9 cellular contexts compared by ENCODE assay signal in the genomic region with DNA sequence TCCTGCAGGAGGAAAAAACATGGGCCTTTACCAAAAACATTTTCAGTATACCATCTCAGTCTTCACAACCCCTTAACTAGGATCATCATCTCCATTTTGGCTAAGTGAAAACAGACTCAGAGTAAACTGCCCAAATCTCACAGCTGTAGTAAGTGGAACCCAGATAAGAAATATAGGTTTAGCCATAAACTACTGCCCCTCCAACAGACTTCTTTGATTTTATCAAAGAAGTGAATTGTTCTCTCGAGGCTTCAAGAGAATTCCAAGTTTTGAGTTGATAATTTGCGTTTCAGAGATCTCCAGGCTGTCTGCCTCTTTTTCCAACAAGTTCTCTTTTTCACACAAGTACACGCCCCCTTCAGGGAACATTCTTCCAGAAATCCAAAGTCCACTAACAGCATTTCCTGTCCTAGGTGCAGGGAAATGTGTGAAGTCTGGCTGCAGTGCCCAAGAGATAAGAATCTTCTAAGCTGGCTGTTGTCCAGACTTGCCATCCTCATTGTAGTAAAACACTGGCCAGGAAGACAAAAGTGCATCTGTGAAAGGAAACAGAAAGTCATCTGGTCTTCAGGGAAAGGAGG. TPM values are rescaled to one million over a fixed set of nuclear protein-coding genes. Genes with fewer than 3 reads are reported as not detected.
DNase-seq lines count a peak whose midpoint lies in the region; ATAC-seq and TF ChIP-seq lines count a peak whose summit lies in the region.
"Had no signal": no experiment of that assay in that cellular context is flagged by ENCODE, and none has a peak within 500 bp of the region (broad histone marks: within the 10 kb centered on the region; RNA-seq: fewer than 3 reads in every experiment).

No MANE protein-coding gene starts in this region.

- peaks cover 0 to 5% of the 10 kb centered on the region in 2 donors for H3K36me3 ChIP-seq in body of pancreas (replicated peaks in 1 of 2; ENCODE audit: insufficient read depth in 1 of 2, low read depth in 2 of 2)
- H3K36me3 ChIP-seq in aorta (ENCODE audit: control insufficient read depth in 1 of 2, insufficient read depth in 2 of 2, low read length in 1 of 2) = peaks cover 0 to 2% of the 10 kb centered on the region in 2 donors
- H3K36me3 ChIP-seq in ovary = no peaks in the 10 kb centered on the region

- no peak overlapping the region for H3K4me3 ChIP-seq in body of pancreas
- H3K4me3 ChIP-seq in aorta (ENCODE audit: low read length in 2 of 2) = no peak overlapping the region
- no peak overlapping the region for H3K4me3 ChIP-seq in ovary

- H3K4me1 ChIP-seq in body of pancreas = peaks cover 14% of the 10 kb centered on the region
- H3K4me1 ChIP-seq in aorta (ENCODE audit: control insufficient read depth in 1 of 2, insufficient read depth in 2 of 2, low read length in 2 of 2) = no peaks in the 10 kb centered on the region
- peaks cover 1% of the 10 kb centered on the region for H3K4me1 ChIP-seq in ovary (ENCODE audit: insufficient read depth)

- H3K27me3 Mint-ChIP-seq in activated naive CD8-positive, alpha-beta T cell treated with anti-CD3 and anti-CD28 coated beads, Interleukin-2, amount 50 U/mL, for 24 hours = no peaks in the 10 kb centered on the region
- H3K27me3 Mint-ChIP-seq in activated naive CD8-positive, alpha-beta T cell treated with anti-CD3 and anti-CD28 coated beads for 36 hours = no peaks in the 10 kb centered on the region

- no peak overlapping the region for H3K4me3 Mint-ChIP-seq in activated naive CD8-positive, alpha-beta T cell treated with anti-CD3 and anti-CD28 coated beads, Interleukin-2, amount 50 U/mL, for 24 hours
- no peak overlapping the region for H3K4me3 Mint-ChIP-seq in activated naive CD8-positive, alpha-beta T cell treated with anti-CD3 and anti-CD28 coated beads for 36 hours
- H3K4me3 Mint-ChIP-seq: CD8-positive, alpha-beta T cell had no signal

- WGBS in body of pancreas, 2 donors = 4 to 23% methylated on average over 3 of the region's 3 CpGs
- 11 to 20% methylated on average over 3 of the region's 3 CpGs for WGBS in aorta, 2 donors
- WGBS in ovary, 3 donors = 15 to 25% (median 19%) methylated on average over 3 of the region's 3 CpGs

- no peaks in the 10 kb centered on the region for H3K27me3 ChIP-seq in body of pancreas
- H3K27me3 ChIP-seq in aorta (ENCODE audit: control insufficient read depth in 1 of 2, insufficient read depth in 2 of 2, low read length in 1 of 2) = no peaks in the 10 kb centered on the region
- H3K27me3 ChIP-seq in ovary = no peaks in the 10 kb centered on the region

- TF ChIP-seq EP300 in ovary (IDR thresholded peaks at IDR 0.05) = no peak

- no peak for TF ChIP-seq POLR2A in body of pancreas (IDR thresholded peaks at IDR 0.05)
- TF ChIP-seq POLR2A in ovary (IDR thresholded peaks at IDR 0.05) = no peak

- TF ChIP-seq CTCF in body of pancreas (IDR thresholded peaks at IDR 0.05) = peak in 1 of 7 experiments; percentile 2
- no peak for TF ChIP-seq CTCF in ovary (IDR thresholded peaks at IDR 0.05)

- H3K27ac ChIP-seq in body of pancreas (peak overlapping the region in 3 of 4 donors; percentile 42 to 75 (median 63)), aorta (ENCODE audit: low read depth in 1 of 2, low read length in 2 of 2) (no peak overlapping the region), ovary (no peak overlapping the region)

- intact Hi-C loops in body of pancreas (cut with DNase I) (no loop called here), aorta (cut with DNase I) (loop anchor here (2.0 to 10.0 kb wide), 6 partner anchors 73 to 151 kb away; partner anchors contain the start of genes AZIN2 (in 2 of the 2) and AK2 (in 1 of the 2)), ovary (cut with DNase I) (loop anchor here (5.0 to 10.0 kb wide), 4 partner anchors 71 to 151 kb away; partner anchors contain the start of gene AZIN2 (in 3 of the 4))

- H3K9me3 ChIP-seq in body of pancreas (no peaks in the 10 kb centered on the region), aorta (ENCODE audit: control insufficient read depth, low read length) (no peaks in the 10 kb centered on the region), ovary (no peaks in the 10 kb centered on the region)

- no peaks in the 10 kb centered on the region for H3K4me1 Mint-ChIP-seq in activated naive CD8-positive, alpha-beta T cell treated with anti-CD3 and anti-CD28 coated beads, Interleukin-2, amount 50 U/mL, for 24 hours
- H3K4me1 Mint-ChIP-seq in activated naive CD8-positive, alpha-beta T cell treated with anti-CD3 and anti-CD28 coated beads for 36 hours = peaks cover 2% of the 10 kb centered on the region

- no peak for DNase-seq in activated naive CD8-positive, alpha-beta T cell treated with anti-CD3 and anti-CD28 coated beads, Interleukin-2, amount 50 U/mL, for 24 hours
- DNase-seq in activated naive CD8-positive, alpha-beta T cell treated with anti-CD3 and anti-CD28 coated beads for 36 hours = no peak
- DNase-seq in body of pancreas = peak; percentile 32 to 71 (median 52)
- DNase-seq in left lobe of liver (ENCODE audit: low spot score) = peak; percentile 81
- DNase-seq in aorta = no peak
- DNase-seq in ovary = no peak

- peak overlapping the region; percentile 27 for H3K27ac Mint-ChIP-seq in activated naive CD8-positive, alpha-beta T cell treated with anti-CD3 and anti-CD28 coated beads, Interleukin-2, amount 50 U/mL, for 24 hours
- no peak overlapping the region for H3K27ac Mint-ChIP-seq in activated naive CD8-positive, alpha-beta T cell treated with anti-CD3 and anti-CD28 coated beads for 36 hours
- H3K27ac Mint-ChIP-seq: CD8-positive, alpha-beta T cell had no signal

- H3K36me3 Mint-ChIP-seq in activated naive CD8-positive, alpha-beta T cell treated with anti-CD3 and anti-CD28 coated beads, Interleukin-2, amount 50 U/mL, for 24 hours (ENCODE audit: low read depth) = peaks cover 16% of the 10 kb centered on the region
- H3K36me3 Mint-ChIP-seq in activated naive CD8-positive, alpha-beta T cell treated with anti-CD3 and anti-CD28 coated beads for 36 hours = no peaks in the 10 kb centered on the region

- no peaks in the 10 kb centered on the region for H3K9me3 Mint-ChIP-seq in activated naive CD8-positive, alpha-beta T cell treated with anti-CD3 and anti-CD28 coated beads, Interleukin-2, amount 50 U/mL, for 24 hours
- H3K9me3 Mint-ChIP-seq in activated naive CD8-positive, alpha-beta T cell treated with anti-CD3 and anti-CD28 coated beads for 36 hours = no peaks in the 10 kb centered on the region
- H3K9me3 Mint-ChIP-seq: CD8-positive, alpha-beta T cell had no signal

- no peak for ATAC-seq in activated naive CD8-positive, alpha-beta T cell treated with anti-CD3 and anti-CD28 coated beads, Interleukin-2, amount 50 U/mL, for 24 hours
- ATAC-seq in body of pancreas = peak; percentile 84
- peak; percentile 72 for ATAC-seq in left lobe of liver
- peak; percentile 40 for ATAC-seq in aorta (ENCODE audit: low FRiP score)
- ATAC-seq in HG02610 (IDR thresholded peaks at IDR 0.05; ENCODE audit: unreplicated experiment) = no peak
- no peak for ATAC-seq in HG03159 (IDR thresholded peaks at IDR 0.05; ENCODE audit: unreplicated experiment)

RNA-seq across cellular contexts. Expression of gene RNF19B, which starts 30.8 kb away (rescaled TPM):
- total RNA-seq in activated naive CD8-positive, alpha-beta T cell treated with anti-CD3 and anti-CD28 coated beads for 36 hours = 10 to 100 TPM in 1 of 2 experiments, 1 to 10 TPM in 1; 8.8 to 10.2 TPM
- total RNA-seq in body of pancreas (10 to 100 TPM in 1 of 2 donors, 1 to 10 TPM in 1; 7.5 to 19.8 TPM), left lobe of liver (6.6 TPM), aorta (10 to 100 TPM; 25.5 to 51.5 TPM), ovary (10 to 100 TPM; 13.2 to 38.0 (median 15.0) TPM)
- polyA plus RNA-seq in aorta (10 to 100 TPM; 13.8 to 16.4 TPM), ovary (10 to 100 TPM; 11.2 to 18.9 TPM)

RNA-seq across cellular contexts. Expression of gene TMEM54, which starts 32.6 kb away (rescaled TPM):
- 1 to 10 TPM; 1.2 to 1.4 TPM for total RNA-seq in activated naive CD8-positive, alpha-beta T cell treated with anti-CD3 and anti-CD28 coated beads for 36 hours
- total RNA-seq in body of pancreas = 10 to 100 TPM; 40.2 to 41.2 TPM
- total RNA-seq in left lobe of liver = 6.1 TPM
- total RNA-seq in aorta = 10 to 100 TPM; 21.1 to 23.8 TPM
- 10 to 100 TPM; 25.3 to 77.5 TPM for polyA plus RNA-seq in aorta
- 10 to 100 TPM; 13.5 to 64.0 (median 23.9) TPM for total RNA-seq in ovary
- 10 to 100 TPM in 1 of 2 donors, under 1 TPM in 1; 0.85 to 23.3 TPM for polyA plus RNA-seq in ovary
- total RNA-seq: CD8-positive, alpha-beta T cell had no signal

RNA-seq across cellular contexts. Expression of gene HPCA, which starts 47.5 kb away (rescaled TPM):
- under 1 TPM in 1 of 2 experiments, not detected in 1; 0.29 TPM for total RNA-seq in activated naive CD8-positive, alpha-beta T cell treated with anti-CD3 and anti-CD28 coated beads for 36 hours
- total RNA-seq in body of pancreas (not detected), left lobe of liver (not detected), aorta (under 1 TPM in 1 of 2 donors, not detected in 1; 0.51 TPM), ovary (1 to 10 TPM in 1 of 7 donors, under 1 TPM in 5, not detected in 1; 0.37 to 1.0 (median 0.68) TPM)
- polyA plus RNA-seq in aorta (under 1 TPM in 1 of 2 donors, not detected in 1; 0.90 TPM), ovary (under 1 TPM; 0.23 to 0.81 TPM)
- total RNA-seq: CD8-positive, alpha-beta T cell had no signal

Comparison
In these comparisons a context has a peak if more than half of its experiments do, and no peak if none do; other contexts are left out.
1. ATAC-seq: peak in body of pancreas (single experiment), left lobe of liver (single experiment) and aorta (single experiment); none in activated naive CD8-positive, alpha-beta T cell treated with anti-CD3 and anti-CD28 coated beads, Interleukin-2, amount 50 U/mL, for 24 hours (single experiment), HG02610 (single experiment) and HG03159 (single experiment).
2. DNase-seq: peak in body of pancreas (4 of 4) and left lobe of liver (single experiment); none in activated naive CD8-positive, alpha-beta T cell treated with anti-CD3 and anti-CD28 coated beads, Interleukin-2, amount 50 U/mL, for 24 hours (single experiment), activated naive CD8-positive, alpha-beta T cell treated with anti-CD3 and anti-CD28 coated beads for 36 hours (single experiment), aorta (0 of 2) and ovary (0 of 5).
3. H3K27ac ChIP-seq: peak in body of pancreas (3 of 4); none in aorta (0 of 2) and ovary (0 of 2).